33 cellular contexts compared by ENCODE assay signal in the genomic region with DNA sequence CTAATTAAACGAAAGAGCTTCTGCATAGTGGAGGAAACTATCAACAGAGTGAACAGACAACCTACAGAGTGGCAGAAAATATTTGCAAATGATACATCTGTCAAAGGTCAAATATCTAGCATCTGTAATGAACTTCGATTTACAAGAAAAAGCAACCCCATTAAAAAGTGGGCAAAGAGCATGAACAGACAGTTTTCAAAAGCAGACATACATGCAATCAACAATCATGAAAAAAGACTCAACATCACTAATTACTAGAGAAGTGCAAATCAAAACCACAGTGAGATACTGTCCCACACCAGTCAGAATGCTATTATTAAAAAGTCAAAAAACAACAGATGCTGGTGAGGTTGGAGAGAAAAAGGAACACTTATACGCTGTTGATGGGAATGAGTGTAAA.
DNase-seq lines count a peak whose midpoint lies in the region; ATAC-seq, FAIRE-seq and TF ChIP-seq lines count a peak whose summit lies in the region.
"Had no signal": no experiment of that assay in that cellular context is flagged by ENCODE, and none has a peak within 500 bp of the region (broad histone marks: within the 10 kb centered on the region; RNA-seq: fewer than 3 reads in every experiment).

No MANE protein-coding gene starts in this region.

- H3K27ac ChIP-seq in HepG2 (ENCODE audit: extremely low read length, insufficient read depth, low read length) = no peak overlapping the region
- no peak overlapping the region for H3K27ac ChIP-seq in right lobe of liver
- no peak overlapping the region for H3K27ac ChIP-seq in HEK293 (ENCODE audit: extremely low read depth, low read depth, low read length)
- H3K27ac ChIP-seq: 22Rv1; A549; BLaER1; BLaER1 treated with 17β-estradiol and CSF1 and Interleukin-3, amounts not matched to agents 10 nM and 100 nM; C4-2B had no signal

- no peaks in the 10 kb centered on the region for H3K79me2 ChIP-seq in HepG2 (ENCODE audit: insufficient read depth, low read length)

- in situ Hi-C loops in HepG2 (cut with HindIII; ENCODE audit: extremely low pct_ligation_motif_present, low pct_unique_long_range_greater_than_20kb) = loop anchor here (25.0 kb wide), 1 partner anchor 169 kb away; no protein-coding TSS in a partner anchor

- no peak overlapping the region for H3K9ac ChIP-seq in HepG2 (ENCODE audit: insufficient read depth, low read depth, low read length)
- H3K9ac ChIP-seq: BLaER1; BLaER1 treated with 17β-estradiol and CSF1 and Interleukin-3, amounts not matched to agents 10 nM and 100 nM had no signal

- TF ChIP-seq CTCF in HepG2 (CRISPR knock-in tag; IDR thresholded peaks at IDR 0.05) = no peak
- no peak for TF ChIP-seq CTCF in right lobe of liver (IDR thresholded peaks at IDR 0.05)
- TF ChIP-seq CTCF in HEK293 (tag by site-specific recombination; IDR thresholded peaks at IDR 0.05) = no peak

- H3K36me3 ChIP-seq in HepG2 (replicated peaks in 1 of 2; ENCODE audit: control insufficient read depth in 1 of 2, insufficient read depth in 2 of 2, low read length in 2 of 2) = no peaks in the 10 kb centered on the region
- H3K36me3 ChIP-seq in right lobe of liver = no peaks in the 10 kb centered on the region
- H3K36me3 ChIP-seq in HEK293 (ENCODE audit: control insufficient read depth in 2 of 2, insufficient read depth in 1 of 2, low read length in 2 of 2) = no peaks in the 10 kb centered on the region
- H3K36me3 ChIP-seq: BE2C had no signal

- BruUV-seq in HepG2 (replicated peaks; lab: Mats Ljungman, UMichigan) = no TSS peak

- H3K4me1 ChIP-seq in HepG2 (ENCODE audit: insufficient read depth, low read length) (no peaks in the 10 kb centered on the region), right lobe of liver (no peaks in the 10 kb centered on the region), HEK293 (ENCODE audit: control insufficient read depth, insufficient read depth, low read length) (no peaks in the 10 kb centered on the region)
- H3K4me1 ChIP-seq: A549; BE2C; BLaER1; BLaER1 treated with 17β-estradiol and CSF1 and Interleukin-3, amounts not matched to agents 10 nM and 100 nM; Caco-2 had no signal

- intact Hi-C loops in HepG2 (cut with micrococcal nuclease; ENCODE audit: unreplicated experiment) (no loop called here), right lobe of liver (cut with DNase I) (no loop called here)

- H3K4me3 ChIP-seq in HepG2 (replicated peaks in 1 of 3; ENCODE audit: insufficient read depth in 1 of 3, low read depth in 2 of 3, low read length in 3 of 3) (no peak overlapping the region), right lobe of liver (no peak overlapping the region), HEK293 (ENCODE audit: low read depth, low read length) (no peak overlapping the region)
- H3K4me3 ChIP-seq: A549; BLaER1; BLaER1 treated with 17β-estradiol and CSF1 and Interleukin-3, amounts not matched to agents 10 nM and 100 nM had no signal

- H4K20me1 ChIP-seq in HepG2 (ENCODE audit: insufficient read depth, low read length) = no peaks in the 10 kb centered on the region
- H4K20me1 ChIP-seq: BLaER1; BLaER1 treated with 17β-estradiol and CSF1 and Interleukin-3, amounts not matched to agents 10 nM and 100 nM had no signal

- H3K9me3 ChIP-seq in HepG2 (ENCODE audit: low read length) (peaks cover 12% of the 10 kb centered on the region; the same call in 1 of the 2 replicates), right lobe of liver (no peaks in the 10 kb centered on the region), HEK293 (ENCODE audit: control insufficient read depth, insufficient read depth, low read depth, low read length) (no peaks in the 10 kb centered on the region; the same call in 1 of the 2 replicates)
- H3K9me3 ChIP-seq: A549, BE2C, Caco-2 had no signal

- TF ChIP-seq RAD21 in HepG2 (CRISPR knock-in tag; IDR thresholded peaks at IDR 0.05) = no peak

- TF ChIP-seq POLR2A in HepG2 (IDR thresholded peaks at IDR 0.05; ENCODE audit: insufficient read depth in 1 of 2, low read depth in 2 of 2, low read length in 2 of 2) (no peak), right lobe of liver (IDR thresholded peaks at IDR 0.05) (no peak), H54 (IDR thresholded peaks at IDR 0.05; ENCODE audit: low read depth, low read length) (no peak)

- 72% methylated on average over 3 of the region's 3 CpGs for WGBS in HepG2 (ENCODE audit: low lambda C conversion rate)
- 83% methylated on average over 3 of the region's 3 CpGs for WGBS in right lobe of liver (ENCODE audit: insufficient coverage, low coverage, low lambda C conversion rate, missing lambda C conversion rate)

- no peaks in the 10 kb centered on the region for H3K27me3 ChIP-seq in HepG2 (ENCODE audit: control insufficient read depth in 1 of 2, insufficient read depth in 2 of 2, low read length in 2 of 2)
- no peaks in the 10 kb centered on the region for H3K27me3 ChIP-seq in right lobe of liver
- H3K27me3 ChIP-seq: BE2C; BLaER1; BLaER1 treated with 17β-estradiol and CSF1 and Interleukin-3, amounts not matched to agents 10 nM and 100 nM had no signal

- FAIRE-seq in HepG2 (lab: Jason Lieb, UNC) = no peak
- peak; percentile 20 for FAIRE-seq in H54 (lab: Jason Lieb, UNC)
- FAIRE-seq: A204.1, A549, D721Med had no signal

- H2AFZ ChIP-seq in HepG2 (ENCODE audit: low read length) = no peak overlapping the region

- H3K4me2 ChIP-seq in HepG2 (ENCODE audit: low read depth, low read length) = no peak overlapping the region
- H3K4me2 ChIP-seq: A549; BLaER1; BLaER1 treated with 17β-estradiol and CSF1 and Interleukin-3, amounts not matched to agents 10 nM and 100 nM had no signal

- no peak for DNase-seq in HepG2 (ENCODE audit: low spot score)
- DNase-seq in right lobe of liver = no peak
- DNase-seq in H54 (ENCODE audit: insufficient read length, low spot score) = no peak
- DNase-seq in NCI-H1930 (lab: John Stamatoyannopoulos, UW) = no peak
- DNase-seq in NCI-H146 treated with DMSO at 0.1 percent for 48 hours (lab: John Stamatoyannopoulos, UW; ENCODE audit: unreplicated experiment) = no peak
- DNase-seq: 8988T; ACHN; AML-193; BE2C; C1 segment of cervical spinal cord; Caco-2; Calu3; CD4-positive, alpha-beta memory T cell; CD4-positive, alpha-beta T cell; CD4-positive, CD25-positive, alpha-beta regulatory T cell; CD8-positive, alpha-beta memory T cell; CD8-positive, alpha-beta T cell; COR-L47; DMS 273 treated with DMSO at 0.1 percent for 48 hours; DMS153; DMS53; DMS79; DMS79 treated with DMSO at 0.1 percent for 48 hours; DND-41; EL had no signal

- ATAC-seq in HepG2 (no peak), right lobe of liver (no peak)
- ATAC-seq: A549; CD8-positive, alpha-beta T cell had no signal

- TF ChIP-seq EP300 in HepG2 (IDR thresholded peaks at IDR 0.05; ENCODE audit: low read depth in 2 of 2, low read length in 2 of 2) (no peak), HepG2 (CRISPR knock-in tag; IDR thresholded peaks at IDR 0.05; ENCODE audit: borderline replicate concordance) (no peak)

- POLR2A ChIA-PET in HepG2 (lab: Yijun Ruan, JAX) (no interaction called here), HEK293 (lab: Yijun Ruan, JAX) (no interaction called here)

- CTCF ChIA-PET in HepG2 (lab: Yijun Ruan, JAX; ENCODE audit: low intra/inter-chr PET ratio, low total read pairs) (no interaction called here), HEK293 (lab: Yijun Ruan, JAX) (interaction anchor here (0.6 kb wide), 2 partner anchors 41 to 85 kb away, joined by 3 read pairs; no protein-coding TSS in a partner anchor)

TF ChIP-seq in HepG2, 621 proteins besides CTCF, POLR2A, EP300 and RAD21:
- TF ChIP-seq ZC3H4 (CRISPR knock-in tag; IDR thresholded peaks at IDR 0.05; ENCODE audit: borderline replicate concordance) = no peak
- TF ChIP-seq PHF5A (CRISPR knock-in tag; IDR thresholded peaks at IDR 0.05; ENCODE audit: low read depth, unreplicated experiment) = no peak
- peak; percentile 56; the same call in 1 of the 2 replicates for TF ChIP-seq ZNF3 (CRISPR knock-in tag; IDR thresholded peaks at IDR 0.05)

TF ChIP-seq in HEK293, 187 proteins besides CTCF, POLR2A, EP300 and RAD21:
- TF ChIP-seq SETDB1 (IDR thresholded peaks at IDR 0.05; ENCODE audit: insufficient read length, low read length) = peak; percentile 64
- no peak for TF ChIP-seq SP3 (tag by site-specific recombination; IDR thresholded peaks at IDR 0.05)

Comparison
In these comparisons a context has a peak if more than half of its experiments do, and no peak if none do; other contexts are left out.
1. Of the 63 proteins assayed by ChIP-seq in both HepG2 and HEK293: peak only in HepG2: none; only in HEK293: SETDB1; in both: none; in neither: 62.